In the genomic region with DNA sequence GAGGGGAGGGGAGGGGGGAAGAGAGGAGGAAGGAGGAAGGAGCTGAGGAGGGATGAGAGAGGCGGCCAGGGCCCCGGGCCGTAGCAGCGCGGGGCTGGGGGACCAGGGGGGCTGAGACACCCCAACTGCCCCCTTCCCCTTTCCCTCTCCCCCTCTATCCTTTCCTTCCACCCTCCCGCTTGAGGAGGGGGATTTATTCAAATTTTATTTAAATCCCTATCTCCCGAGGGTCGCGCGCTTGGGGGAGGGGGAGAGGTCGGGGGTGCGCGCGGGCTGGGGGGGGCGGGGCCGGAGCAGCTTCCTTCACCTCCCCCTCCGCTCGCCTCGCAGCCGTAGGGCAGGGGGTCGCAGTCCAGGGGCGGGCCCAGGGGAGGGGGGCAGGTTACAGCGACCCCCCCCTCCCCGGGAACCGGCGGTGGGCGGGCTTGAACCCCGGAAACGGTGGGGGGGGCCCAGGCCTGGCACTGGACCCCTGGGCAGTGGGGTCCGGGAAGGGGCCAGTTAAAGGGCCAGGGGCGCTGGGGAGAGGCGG, we compare ENCODE assay signal across 8 cellular contexts. TPM values are rescaled to one million over a fixed set of nuclear protein-coding genes. Genes with fewer than 3 reads are reported as not detected.
DNase-seq lines count a peak whose midpoint lies in the region; ATAC-seq, FAIRE-seq and TF ChIP-seq lines count a peak whose summit lies in the region.

A gene with protein sequence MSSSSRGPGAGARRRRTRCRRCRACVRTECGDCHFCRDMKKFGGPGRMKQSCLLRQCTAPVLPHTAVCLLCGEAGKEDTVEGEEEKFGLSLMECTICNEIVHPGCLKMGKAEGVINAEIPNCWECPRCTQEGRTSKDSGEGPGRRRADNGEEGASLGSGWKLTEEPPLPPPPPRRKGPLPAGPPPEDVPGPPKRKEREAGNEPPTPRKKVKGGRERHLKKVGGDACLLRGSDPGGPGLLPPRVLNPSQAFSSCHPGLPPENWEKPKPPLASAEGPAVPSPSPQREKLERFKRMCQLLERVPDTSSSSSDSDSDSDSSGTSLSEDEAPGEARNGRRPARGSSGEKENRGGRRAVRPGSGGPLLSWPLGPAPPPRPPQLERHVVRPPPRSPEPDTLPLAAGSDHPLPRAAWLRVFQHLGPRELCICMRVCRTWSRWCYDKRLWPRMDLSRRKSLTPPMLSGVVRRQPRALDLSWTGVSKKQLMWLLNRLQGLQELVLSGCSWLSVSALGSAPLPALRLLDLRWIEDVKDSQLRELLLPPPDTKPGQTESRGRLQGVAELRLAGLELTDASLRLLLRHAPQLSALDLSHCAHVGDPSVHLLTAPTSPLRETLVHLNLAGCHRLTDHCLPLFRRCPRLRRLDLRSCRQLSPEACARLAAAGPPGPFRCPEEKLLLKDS (plus strand): TSS at position 19 of the 532 bp plus-strand sequence. CDS start 2,183 bp downstream, outside the sequence.

- peak within 1 kb of the TSS; percentile 100 for H3K4me3 Mint-ChIP-seq in activated CD4-positive, alpha-beta T cell treated with anti-CD3 and anti-CD28 coated beads, Interleukin-2, amount 10 ng/mL, durations not matched to agents 24 days and 14 days

- DNase-seq in activated CD4-positive, alpha-beta T cell treated with anti-CD3 and anti-CD28 coated beads, Interleukin-2, amount 10 ng/mL, durations not matched to agents 24 days and 14 days: peak; percentile 73
- no peak for DNase-seq in activated CD4-positive, alpha-beta T cell treated with anti-CD3 and anti-CD28 coated beads for 48 hours
- peak; percentile 14 for DNase-seq in activated CD4-positive, alpha-beta T cell treated with anti-CD3 and anti-CD28 coated beads, Interleukin-2, amount 50 U/mL, for 1 hour
- DNase-seq in frontal cortex (ENCODE audit: low spot score in 2 of 2): peak in 1 of 2 donors; percentile 40
- DNase-seq in prostate gland (ENCODE audit: low spot score): no peak
- no peak for DNase-seq in GM19240 (ENCODE audit: insufficient read length, low spot score)
- DNase-seq in GOT3 (lab: John Stamatoyannopoulos, UW): no peak

- ATAC-seq in HG02678 (IDR thresholded peaks at IDR 0.05; ENCODE audit: unreplicated experiment): no peak

- peak within 1 kb of the TSS; percentile 92 to 96 for H3K27ac ChIP-seq in prostate gland

- WGBS in prostate gland: under 1% methylated on average over 28 of the region's 32 CpGs

- H3K4me3 ChIP-seq in prostate gland: peak within 1 kb of the TSS; percentile 61 to 71

- peaks cover 29% of the 10 kb centered on the region for H3K4me1 Mint-ChIP-seq in activated CD4-positive, alpha-beta T cell treated with anti-CD3 and anti-CD28 coated beads, Interleukin-2, amount 10 ng/mL, durations not matched to agents 24 days and 14 days

- no peak for FAIRE-seq in frontal cortex (lab: Jason Lieb, UNC)

- intact Hi-C loops in activated CD4-positive, alpha-beta T cell treated with anti-CD3 and anti-CD28 coated beads, Interleukin-2, amount 10 ng/mL, durations not matched to agents 24 days and 14 days (cut with micrococcal nuclease): loop anchor here (1.0 to 2.0 kb wide), 6 partner anchors 110 to 273 kb away; partner anchors contain the start of genes PRR14, STX4, VKORC1 and ZNF646
- intact Hi-C loops in prostate gland (cut with DNase I): loop anchor here (2.0 to 5.0 kb wide), 3 partner anchors 27 to 81 kb away; partner anchors contain the start of gene CTF1

- H3K36me3 ChIP-seq in prostate gland: no peaks in the 10 kb centered on the region

- no peak for TF ChIP-seq CTCF in prostate gland (IDR thresholded peaks at IDR 0.05)

- no peaks in the 10 kb centered on the region for H3K27me3 ChIP-seq in prostate gland (replicated peaks; ENCODE audit: insufficient read depth)

- H3K4me1 ChIP-seq in prostate gland (replicated peaks): no peaks in the 10 kb centered on the region

- H3K27me3 Mint-ChIP-seq in activated CD4-positive, alpha-beta T cell treated with anti-CD3 and anti-CD28 coated beads, Interleukin-2, amount 10 ng/mL, durations not matched to agents 24 days and 14 days: no peaks in the 10 kb centered on the region

- peak within 1 kb of the TSS; percentile 100 for H3K27ac Mint-ChIP-seq in activated CD4-positive, alpha-beta T cell treated with anti-CD3 and anti-CD28 coated beads, Interleukin-2, amount 10 ng/mL, durations not matched to agents 24 days and 14 days

- H3K9me3 ChIP-seq in prostate gland: no peaks in the 10 kb centered on the region

- peaks cover 9% of the 10 kb centered on the region for H3K36me3 Mint-ChIP-seq in activated CD4-positive, alpha-beta T cell treated with anti-CD3 and anti-CD28 coated beads, Interleukin-2, amount 10 ng/mL, durations not matched to agents 24 days and 14 days (ENCODE audit: low read depth)

- H3K9me3 Mint-ChIP-seq in activated CD4-positive, alpha-beta T cell treated with anti-CD3 and anti-CD28 coated beads, Interleukin-2, amount 10 ng/mL, durations not matched to agents 24 days and 14 days: no peaks in the 10 kb centered on the region

- no peak for TF ChIP-seq POLR2A in prostate gland (IDR thresholded peaks at IDR 0.05)

RNA-seq across cellular contexts. Expression of the gene that starts here (rescaled TPM):
- total RNA-seq in activated CD4-positive, alpha-beta T cell treated with anti-CD3 and anti-CD28 coated beads, Interleukin-2, amount 10 ng/mL, durations not matched to agents 24 days and 14 days: 35.9 and 36.5 TPM in 2 replicates
- total RNA-seq in frontal cortex (66.4 TPM), prostate gland (100 to 1,000 TPM in 1 of 2 donors, 10 to 100 TPM in 1; 23.5 to 125 TPM)

Comparison
In these comparisons a context has a peak if more than half of its experiments do, and no peak if none do; other contexts are left out.
1. DNase-seq: peak in activated CD4-positive, alpha-beta T cell treated with anti-CD3 and anti-CD28 coated beads, Interleukin-2, amount 10 ng/mL, durations not matched to agents 24 days and 14 days (single experiment) and activated CD4-positive, alpha-beta T cell treated with anti-CD3 and anti-CD28 coated beads, Interleukin-2, amount 50 U/mL, for 1 hour (single experiment); none in activated CD4-positive, alpha-beta T cell treated with anti-CD3 and anti-CD28 coated beads for 48 hours (single experiment), prostate gland (single experiment), GM19240 (single experiment) and GOT3 (single experiment).